1 cellular context compared by ENCODE assay signal in genomic region chr5:112205840-112206239, GRCh38.
TF ChIP-seq lines count a peak whose summit lies in the region.

No MANE protein-coding gene starts in this region.

TF ChIP-seq in K562, 482 proteins besides CTCF, POLR2A, EP300 and RAD21 (continued from another document):
- TF ChIP-seq L3MBTL2 (IDR thresholded peaks at IDR 0.05): no peak
- peak; percentile 87 for TF ChIP-seq TCF3 (CRISPR knock-in tag; IDR thresholded peaks at IDR 0.05)
- no peak for TF ChIP-seq POU5F1 (IDR thresholded peaks at IDR 0.05; ENCODE audit: borderline replicate concordance, low read depth, low read length, partially characterized antibody)
- no peak for TF ChIP-seq ZNF3 (CRISPR knock-in tag; IDR thresholded peaks at IDR 0.05)
- TF ChIP-seq SMAD4 (CRISPR knock-in tag; conservative IDR thresholded peaks at IDR 0.05): peak; percentile 55
- TF ChIP-seq JUND (IDR thresholded peaks at IDR 0.05; ENCODE audit: borderline replicate concordance, low read depth, low read length): peak; percentile 24; the same call in 1 of the 2 replicates
- no peak for TF ChIP-seq JUND (tag; IDR thresholded peaks at IDR 0.05; ENCODE audit: borderline replicate concordance, low read depth, low read length)
- 0 out of 2 replicates have a peak, but pooled peaks have one; percentile 25 for TF ChIP-seq ZNF311 (CRISPR knock-in tag; IDR thresholded peaks at IDR 0.05)
